ENCODE assay signal across 15 cellular contexts in the genomic region with DNA sequence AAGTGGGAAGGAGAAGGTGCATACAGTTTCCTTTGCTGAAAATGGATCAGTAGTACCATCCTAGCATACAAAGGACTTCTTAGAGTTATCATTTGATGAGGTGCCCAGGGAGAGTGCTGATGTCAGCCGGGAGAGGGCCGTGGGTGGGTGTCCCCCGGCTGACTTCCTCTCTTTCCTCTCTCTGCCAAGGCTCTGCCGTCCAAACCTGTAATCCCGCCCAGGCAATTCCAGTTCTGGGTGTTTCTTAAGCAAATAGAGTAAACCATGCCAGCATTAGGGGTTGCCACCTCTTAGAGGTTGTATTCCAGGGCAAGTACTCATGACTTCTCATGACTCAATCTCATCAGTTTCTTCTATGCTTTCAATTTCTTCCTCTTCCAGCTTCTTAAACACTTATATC.
DNase-seq lines count a peak whose midpoint lies in the region; ATAC-seq, FAIRE-seq and TF ChIP-seq lines count a peak whose summit lies in the region.
"Had no signal": no experiment of that assay in that cellular context is flagged by ENCODE, and none has a peak within 500 bp of the region (broad histone marks: within the 10 kb centered on the region; RNA-seq: fewer than 3 reads in every experiment).

No MANE protein-coding gene starts in this region.

- no peaks in the 10 kb centered on the region for H3K36me3 Mint-ChIP-seq in activated CD4-positive, alpha-beta memory T cell treated with anti-CD3 and anti-CD28 coated beads for 36 hours

- H3K4me3 ChIP-seq in bronchial epithelial cell (ENCODE audit: low read depth, low read length) = no peak overlapping the region
- no peak overlapping the region for H3K4me3 ChIP-seq in transverse colon
- H3K4me3 ChIP-seq in ovary = no peak overlapping the region

- H3K4me1 ChIP-seq in transverse colon = peaks cover 0 to 42% (median 27%) of the 10 kb centered on the region in 4 donors
- H3K4me1 ChIP-seq in ovary (ENCODE audit: insufficient read depth) = peaks cover 3% of the 10 kb centered on the region

- in situ Hi-C loops in transverse colon (cut with MboI; ENCODE audit: low pct_ligation_motif_present in 1 of 4, low pct_unique_long_range_greater_than_20kb in 1 of 4, low sequenced_read_pairs in 3 of 4) = no loop called here

- H3K4me1 Mint-ChIP-seq in activated CD4-positive, alpha-beta memory T cell treated with anti-CD3 and anti-CD28 coated beads for 36 hours (ENCODE audit: low read depth) = peaks cover 9% of the 10 kb centered on the region

- peak; percentile 61 for TF ChIP-seq POLR2A in transverse colon (IDR thresholded peaks at IDR 0.05)
- no peak for TF ChIP-seq POLR2A in ovary (IDR thresholded peaks at IDR 0.05)

- TF ChIP-seq CTCF in bronchial epithelial cell (IDR thresholded peaks at IDR 0.05; ENCODE audit: insufficient read depth, low read length, severe bottlenecking) (no peak), transverse colon (IDR thresholded peaks at IDR 0.05) (peak in 1 of 5 experiments; percentile 33), ovary (IDR thresholded peaks at IDR 0.05) (no peak)

- H3K9me3 Mint-ChIP-seq in activated CD4-positive, alpha-beta memory T cell treated with anti-CD3 and anti-CD28 coated beads for 36 hours = peaks cover 2% of the 10 kb centered on the region

- H3K9me3 ChIP-seq in transverse colon = no peaks in the 10 kb centered on the region
- H3K9me3 ChIP-seq in ovary = no peaks in the 10 kb centered on the region
- H3K9me3 ChIP-seq: neutrophil had no signal

- no peak overlapping the region for H3K27ac Mint-ChIP-seq in activated CD4-positive, alpha-beta memory T cell treated with anti-CD3 and anti-CD28 coated beads for 36 hours
- H3K27ac Mint-ChIP-seq: stimulated activated naive CD8-positive, alpha-beta T cell treated with anti-CD3 and anti-CD28 coated beads, Interleukin-15, Interleukin-2, amounts not matched to agents 100 ng/mL and 50 ng/mL, for 24 hours had no signal

- no peak for ATAC-seq in HG02840 (IDR thresholded peaks at IDR 0.05; ENCODE audit: low FRiP score, unreplicated experiment)
- ATAC-seq in HG03439 (IDR thresholded peaks at IDR 0.05; ENCODE audit: unreplicated experiment) = no peak

- CTCF ChIA-PET in activated CD4-positive, alpha-beta memory T cell treated with anti-CD3 and anti-CD28 coated beads for 36 hours (lab: Charles Lee) = no interaction called here

- intact Hi-C loops in transverse colon (cut with DNase I; ENCODE audit: low total_unique reads) = no loop called here
- intact Hi-C loops in activated CD4-positive, alpha-beta memory T cell treated with anti-CD3 and anti-CD28 coated beads for 36 hours (cut with micrococcal nuclease) = no loop called here
- intact Hi-C loops in ovary (cut with DNase I) = no loop called here

- POLR2A ChIA-PET in activated CD4-positive, alpha-beta memory T cell treated with anti-CD3 and anti-CD28 coated beads for 36 hours (lab: Charles Lee) = no interaction called here

- H3K27me3 Mint-ChIP-seq in activated CD4-positive, alpha-beta memory T cell treated with anti-CD3 and anti-CD28 coated beads for 36 hours = no peaks in the 10 kb centered on the region

- FAIRE-seq in bronchial epithelial cell (lab: Jason Lieb, UNC) = no peak
- FAIRE-seq: GM12892 had no signal

- DNase-seq in LoVo (ENCODE audit: low spot score) (peak; percentile 83), bronchial epithelial cell (ENCODE audit: low read depth) (peak; percentile 98), kidney tubule cell (ENCODE audit: low spot score) (peak; percentile 9), transverse colon (peak; percentile 82), ovary (no peak)
- DNase-seq in activated CD4-positive, alpha-beta memory T cell treated with anti-CD3 and anti-CD28 coated beads for 36 hours = no peak
- DNase-seq: activated CD8-positive, alpha-beta memory T cell treated with anti-CD3 and anti-CD28 coated beads, Interleukin-2, amount 50 U/mL, for 48 hours; DMS79; Karpas-422; RPMI8226 had no signal

- H3K27ac ChIP-seq in transverse colon (peak overlapping the region; percentile 66 to 77 (median 70)), ovary (no peak overlapping the region)
- H3K27ac ChIP-seq: neutrophil had no signal

- no peak overlapping the region for H3K4me3 Mint-ChIP-seq in activated CD4-positive, alpha-beta memory T cell treated with anti-CD3 and anti-CD28 coated beads for 36 hours
- H3K4me3 Mint-ChIP-seq: stimulated activated naive CD8-positive, alpha-beta T cell treated with anti-CD3 and anti-CD28 coated beads, Interleukin-15, Interleukin-2, amounts not matched to agents 100 ng/mL and 50 ng/mL, for 24 hours had no signal

- TF ChIP-seq EP300 in transverse colon (IDR thresholded peaks at IDR 0.05; ENCODE audit: low read depth) (peak; percentile 2), ovary (IDR thresholded peaks at IDR 0.05) (no peak)

- H3K36me3 ChIP-seq in bronchial epithelial cell (ENCODE audit: control insufficient read depth, insufficient read depth, low read length) (no peaks in the 10 kb centered on the region), transverse colon (no peaks in the 10 kb centered on the region), ovary (no peaks in the 10 kb centered on the region)
- H3K36me3 ChIP-seq: neutrophil had no signal

- H3K27me3 ChIP-seq in bronchial epithelial cell (ENCODE audit: control insufficient read depth, insufficient read depth, low read length) = no peaks in the 10 kb centered on the region
- no peaks in the 10 kb centered on the region for H3K27me3 ChIP-seq in transverse colon
- H3K27me3 ChIP-seq in ovary = no peaks in the 10 kb centered on the region
- H3K27me3 ChIP-seq: neutrophil had no signal

- 34 to 67% methylated on average over 1 to 5 of the region's 5 CpGs for WGBS in transverse colon (ENCODE audit: low coverage in 1 of 2), 2 donors
- WGBS in ovary, 3 donors = 13 to 22% (median 16%) methylated on average over 5 of the region's 5 CpGs

Comparison
In these comparisons a context has a peak if more than half of its experiments do, and no peak if none do; other contexts are left out.
1. DNase-seq: peak in LoVo (single experiment), bronchial epithelial cell (single experiment), kidney tubule cell (single experiment) and transverse colon (single experiment); none in activated CD4-positive, alpha-beta memory T cell treated with anti-CD3 and anti-CD28 coated beads for 36 hours (single experiment) and ovary (0 of 5).
2. H3K27ac ChIP-seq: peak in transverse colon (4 of 4); none in ovary (0 of 2).